In the genomic region with DNA sequence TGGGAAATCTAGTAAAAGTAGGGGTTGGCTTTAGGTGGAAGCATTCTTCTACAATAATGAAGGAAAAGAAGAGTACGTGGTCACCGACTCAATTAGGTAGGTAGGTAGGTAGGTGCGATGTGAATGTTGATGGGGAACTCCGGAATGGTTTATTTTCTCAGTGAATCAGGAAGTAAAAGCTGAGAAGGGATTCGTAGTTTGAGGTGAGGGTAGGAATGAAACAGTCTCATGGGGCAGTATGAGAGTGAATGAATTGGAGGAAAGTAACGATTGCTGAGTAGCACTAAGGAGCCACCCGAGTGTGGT, we compare ENCODE assay signal across 8 cellular contexts. TPM values are rescaled to one million over a fixed set of nuclear protein-coding genes. Genes with fewer than 3 reads are reported as not detected.
DNase-seq lines count a peak whose midpoint lies in the region; ATAC-seq and TF ChIP-seq lines count a peak whose summit lies in the region.

No MANE protein-coding gene starts in this region.

- ATAC-seq in GM18499 (IDR thresholded peaks at IDR 0.05; ENCODE audit: insufficient read depth, unreplicated experiment) (peak; percentile 4), HG02852 (IDR thresholded peaks at IDR 0.05; ENCODE audit: unreplicated experiment) (no peak), HG03135 (IDR thresholded peaks at IDR 0.05; ENCODE audit: unreplicated experiment) (no peak)

- peak overlapping the region; percentile 38; the same call in 1 of the 2 replicates for H3K9ac ChIP-seq in OCI-LY1 (ENCODE audit: low read length)

- H3K27me3 ChIP-seq in OCI-LY1 (ENCODE audit: insufficient read depth, low read length) = no peaks in the 10 kb centered on the region

- H3K4me3 ChIP-seq in OCI-LY1 (ENCODE audit: low read depth, low read length, poor library complexity, severe bottlenecking) = peak overlapping the region; percentile 75
- peak overlapping the region; percentile 53 for H3K4me3 ChIP-seq in fibroblast of the aortic adventitia (ENCODE audit: low read depth, low read length)
- H3K4me3 ChIP-seq in skeletal muscle cell (ENCODE audit: low read depth, low read length) = peak overlapping the region; percentile 4

- no peaks in the 10 kb centered on the region for H3K9me2 ChIP-seq in OCI-LY1 (ENCODE audit: low read depth, low read length)

- no peaks in the 10 kb centered on the region for H3F3A ChIP-seq in OCI-LY1 (ENCODE audit: insufficient read depth, low read length)

- H3K9me3 ChIP-seq in OCI-LY1 (ENCODE audit: low read length) = no peaks in the 10 kb centered on the region

- H3K27ac ChIP-seq in OCI-LY1 (ENCODE audit: low read depth, low read length, poor library complexity, severe bottlenecking) = no peak overlapping the region

- no peaks in the 10 kb centered on the region for H4K20me1 ChIP-seq in OCI-LY1 (ENCODE audit: insufficient read depth, low read length)

- peaks cover 17% of the 10 kb centered on the region; the same call in 1 of the 2 replicates for H3K36me3 ChIP-seq in OCI-LY1 (ENCODE audit: insufficient read depth, low read length)

- H3K4me2 ChIP-seq in OCI-LY1 (ENCODE audit: low read length) = peak overlapping the region; percentile 93

- H3K4me1 ChIP-seq in OCI-LY1 (ENCODE audit: insufficient read depth, low read length, severe bottlenecking) = peaks cover 6% of the 10 kb centered on the region

- no peaks in the 10 kb centered on the region for H3K79me2 ChIP-seq in OCI-LY1 (ENCODE audit: insufficient read depth, low read length)

- no peak overlapping the region for H2AFZ ChIP-seq in OCI-LY1 (ENCODE audit: low read length)

- DNase-seq in fibroblast of the aortic adventitia (ENCODE audit: low read depth) (no peak), skeletal muscle cell (ENCODE audit: low read depth) (no peak), globus pallidus (ENCODE audit: low spot score) (no peak), DMS79 treated with DMSO at 0.1 percent for 48 hours (lab: John Stamatoyannopoulos, UW) (no peak)

- TF ChIP-seq CTCF in OCI-LY1 (IDR thresholded peaks at IDR 0.05; ENCODE audit: low read length) = no peak
- TF ChIP-seq CTCF in fibroblast of the aortic adventitia (IDR thresholded peaks at IDR 0.05; ENCODE audit: insufficient read depth, low read length) = no peak

RNA-seq across cellular contexts. Expression of gene PER1, which starts 13.9 kb away (rescaled TPM):
- total RNA-seq in fibroblast of the aortic adventitia (ENCODE audit: low replicate concordance) = 1.6 and 12.7 TPM in 2 replicates

RNA-seq across cellular contexts. Expression of gene HES7, which starts 14.4 kb away (rescaled TPM):
- 0.09 TPM in 1 of 2 replicates, not detected in the other for total RNA-seq in fibroblast of the aortic adventitia (ENCODE audit: low replicate concordance)

RNA-seq across cellular contexts. Expression of gene ALOXE3, which starts 20.0 kb away (rescaled TPM):
- 0.09 TPM in 1 of 2 replicates, not detected in the other for total RNA-seq in fibroblast of the aortic adventitia (ENCODE audit: low replicate concordance)

RNA-seq across cellular contexts. Expression of gene VAMP2, which starts 24.4 kb away (rescaled TPM):
- total RNA-seq in fibroblast of the aortic adventitia (ENCODE audit: low replicate concordance) = 5.2 and 6.0 TPM in 2 replicates

RNA-seq across cellular contexts. Expression of gene TMEM107, which starts 37.9 kb away (rescaled TPM):
- total RNA-seq in fibroblast of the aortic adventitia (ENCODE audit: low replicate concordance) = 17.3 and 32.7 TPM in 2 replicates

Comparison
In these comparisons a context has a peak if more than half of its experiments do, and no peak if none do; other contexts are left out.
1. H3K4me3 ChIP-seq: peak in every context shown above with its lines; median percentile 75 in OCI-LY1; 53 in fibroblast of the aortic adventitia; 4 in skeletal muscle cell.